1 cellular context compared by ENCODE assay signal in the genomic region with DNA sequence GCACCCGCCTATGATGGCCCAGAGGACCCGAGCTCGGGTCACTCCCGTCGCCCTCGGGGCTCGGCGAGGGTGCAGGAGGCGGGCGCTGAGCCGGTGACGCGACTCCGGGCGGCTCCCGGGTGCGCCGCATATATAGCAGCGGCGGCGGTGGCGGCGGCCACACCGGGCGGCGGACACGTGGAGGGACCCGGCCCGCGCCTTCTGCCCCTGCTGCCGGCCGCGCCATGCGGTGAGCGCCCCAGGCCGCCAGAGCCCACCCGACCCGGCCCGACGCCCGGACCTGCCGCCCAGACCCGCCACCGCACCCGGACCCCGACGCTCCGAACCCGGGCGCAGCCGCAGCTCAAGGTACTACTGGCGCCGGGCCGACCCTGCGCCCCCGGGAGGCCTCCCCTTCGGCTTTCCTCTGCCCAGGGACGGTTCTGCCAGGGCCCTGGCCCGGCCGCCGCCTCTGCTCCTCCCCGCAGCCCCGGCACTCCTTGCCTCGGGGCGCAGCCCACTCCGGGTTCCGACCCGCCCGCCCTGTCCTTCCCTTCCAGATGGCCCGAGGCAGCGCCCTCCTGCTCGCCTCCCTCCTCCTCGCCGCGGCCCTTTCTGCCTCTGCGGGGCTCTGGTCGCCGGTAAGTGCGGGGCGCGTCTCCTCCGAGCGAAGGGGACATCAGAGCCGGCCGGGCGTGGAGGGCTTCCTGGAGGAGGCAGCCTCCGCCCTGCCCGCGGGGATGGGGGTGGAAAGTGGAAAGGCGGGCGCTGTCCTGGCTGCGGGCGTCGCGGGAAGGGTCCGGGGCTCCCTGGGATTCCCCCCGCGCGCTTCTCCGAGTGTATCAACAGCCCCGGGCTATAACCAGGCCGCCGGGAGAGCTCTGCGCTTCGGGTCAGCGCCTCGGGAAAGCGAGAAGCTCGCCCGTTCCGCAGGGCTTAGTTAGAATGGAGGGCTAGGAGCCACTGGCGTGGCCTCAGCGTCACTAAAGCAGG.
TF ChIP-seq lines count a peak whose summit lies in the region.

A gene with protein sequence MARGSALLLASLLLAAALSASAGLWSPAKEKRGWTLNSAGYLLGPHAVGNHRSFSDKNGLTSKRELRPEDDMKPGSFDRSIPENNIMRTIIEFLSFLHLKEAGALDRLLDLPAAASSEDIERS (plus strand): TSS at position 160 of the 972 bp plus-strand sequence. CDS start 380 bp downstream, at position 540.

TF ChIP-seq in K562, 482 proteins besides CTCF, POLR2A, EP300 and RAD21 (continued from another document and continues in another):
- TF ChIP-seq, protein P1, sequence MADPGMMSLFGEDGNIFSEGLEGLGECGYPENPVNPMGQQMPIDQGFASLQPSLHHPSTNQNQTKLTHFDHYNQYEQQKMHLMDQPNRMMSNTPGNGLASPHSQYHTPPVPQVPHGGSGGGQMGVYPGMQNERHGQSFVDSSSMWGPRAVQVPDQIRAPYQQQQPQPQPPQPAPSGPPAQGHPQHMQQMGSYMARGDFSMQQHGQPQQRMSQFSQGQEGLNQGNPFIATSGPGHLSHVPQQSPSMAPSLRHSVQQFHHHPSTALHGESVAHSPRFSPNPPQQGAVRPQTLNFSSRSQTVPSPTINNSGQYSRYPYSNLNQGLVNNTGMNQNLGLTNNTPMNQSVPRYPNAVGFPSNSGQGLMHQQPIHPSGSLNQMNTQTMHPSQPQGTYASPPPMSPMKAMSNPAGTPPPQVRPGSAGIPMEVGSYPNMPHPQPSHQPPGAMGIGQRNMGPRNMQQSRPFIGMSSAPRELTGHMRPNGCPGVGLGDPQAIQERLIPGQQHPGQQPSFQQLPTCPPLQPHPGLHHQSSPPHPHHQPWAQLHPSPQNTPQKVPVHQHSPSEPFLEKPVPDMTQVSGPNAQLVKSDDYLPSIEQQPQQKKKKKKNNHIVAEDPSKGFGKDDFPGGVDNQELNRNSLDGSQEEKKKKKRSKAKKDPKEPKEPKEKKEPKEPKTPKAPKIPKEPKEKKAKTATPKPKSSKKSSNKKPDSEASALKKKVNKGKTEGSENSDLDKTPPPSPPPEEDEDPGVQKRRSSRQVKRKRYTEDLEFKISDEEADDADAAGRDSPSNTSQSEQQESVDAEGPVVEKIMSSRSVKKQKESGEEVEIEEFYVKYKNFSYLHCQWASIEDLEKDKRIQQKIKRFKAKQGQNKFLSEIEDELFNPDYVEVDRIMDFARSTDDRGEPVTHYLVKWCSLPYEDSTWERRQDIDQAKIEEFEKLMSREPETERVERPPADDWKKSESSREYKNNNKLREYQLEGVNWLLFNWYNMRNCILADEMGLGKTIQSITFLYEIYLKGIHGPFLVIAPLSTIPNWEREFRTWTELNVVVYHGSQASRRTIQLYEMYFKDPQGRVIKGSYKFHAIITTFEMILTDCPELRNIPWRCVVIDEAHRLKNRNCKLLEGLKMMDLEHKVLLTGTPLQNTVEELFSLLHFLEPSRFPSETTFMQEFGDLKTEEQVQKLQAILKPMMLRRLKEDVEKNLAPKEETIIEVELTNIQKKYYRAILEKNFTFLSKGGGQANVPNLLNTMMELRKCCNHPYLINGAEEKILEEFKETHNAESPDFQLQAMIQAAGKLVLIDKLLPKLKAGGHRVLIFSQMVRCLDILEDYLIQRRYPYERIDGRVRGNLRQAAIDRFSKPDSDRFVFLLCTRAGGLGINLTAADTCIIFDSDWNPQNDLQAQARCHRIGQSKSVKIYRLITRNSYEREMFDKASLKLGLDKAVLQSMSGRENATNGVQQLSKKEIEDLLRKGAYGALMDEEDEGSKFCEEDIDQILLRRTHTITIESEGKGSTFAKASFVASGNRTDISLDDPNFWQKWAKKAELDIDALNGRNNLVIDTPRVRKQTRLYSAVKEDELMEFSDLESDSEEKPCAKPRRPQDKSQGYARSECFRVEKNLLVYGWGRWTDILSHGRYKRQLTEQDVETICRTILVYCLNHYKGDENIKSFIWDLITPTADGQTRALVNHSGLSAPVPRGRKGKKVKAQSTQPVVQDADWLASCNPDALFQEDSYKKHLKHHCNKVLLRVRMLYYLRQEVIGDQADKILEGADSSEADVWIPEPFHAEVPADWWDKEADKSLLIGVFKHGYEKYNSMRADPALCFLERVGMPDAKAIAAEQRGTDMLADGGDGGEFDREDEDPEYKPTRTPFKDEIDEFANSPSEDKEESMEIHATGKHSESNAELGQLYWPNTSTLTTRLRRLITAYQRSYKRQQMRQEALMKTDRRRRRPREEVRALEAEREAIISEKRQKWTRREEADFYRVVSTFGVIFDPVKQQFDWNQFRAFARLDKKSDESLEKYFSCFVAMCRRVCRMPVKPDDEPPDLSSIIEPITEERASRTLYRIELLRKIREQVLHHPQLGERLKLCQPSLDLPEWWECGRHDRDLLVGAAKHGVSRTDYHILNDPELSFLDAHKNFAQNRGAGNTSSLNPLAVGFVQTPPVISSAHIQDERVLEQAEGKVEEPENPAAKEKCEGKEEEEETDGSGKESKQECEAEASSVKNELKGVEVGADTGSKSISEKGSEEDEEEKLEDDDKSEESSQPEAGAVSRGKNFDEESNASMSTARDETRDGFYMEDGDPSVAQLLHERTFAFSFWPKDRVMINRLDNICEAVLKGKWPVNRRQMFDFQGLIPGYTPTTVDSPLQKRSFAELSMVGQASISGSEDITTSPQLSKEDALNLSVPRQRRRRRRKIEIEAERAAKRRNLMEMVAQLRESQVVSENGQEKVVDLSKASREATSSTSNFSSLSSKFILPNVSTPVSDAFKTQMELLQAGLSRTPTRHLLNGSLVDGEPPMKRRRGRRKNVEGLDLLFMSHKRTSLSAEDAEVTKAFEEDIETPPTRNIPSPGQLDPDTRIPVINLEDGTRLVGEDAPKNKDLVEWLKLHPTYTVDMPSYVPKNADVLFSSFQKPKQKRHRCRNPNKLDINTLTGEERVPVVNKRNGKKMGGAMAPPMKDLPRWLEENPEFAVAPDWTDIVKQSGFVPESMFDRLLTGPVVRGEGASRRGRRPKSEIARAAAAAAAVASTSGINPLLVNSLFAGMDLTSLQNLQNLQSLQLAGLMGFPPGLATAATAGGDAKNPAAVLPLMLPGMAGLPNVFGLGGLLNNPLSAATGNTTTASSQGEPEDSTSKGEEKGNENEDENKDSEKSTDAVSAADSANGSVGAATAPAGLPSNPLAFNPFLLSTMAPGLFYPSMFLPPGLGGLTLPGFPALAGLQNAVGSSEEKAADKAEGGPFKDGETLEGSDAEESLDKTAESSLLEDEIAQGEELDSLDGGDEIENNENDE (IDR thresholded peaks at IDR 0.05; ENCODE audit: low read depth, low read length) = no peak
- TF ChIP-seq MCM7 (IDR thresholded peaks at IDR 0.05) (no peak), SMARCE1 (IDR thresholded peaks at IDR 0.05) (no peak; the same call in 1 of the 2 replicates), ZNF263 (CRISPR knock-in tag; IDR thresholded peaks at IDR 0.05; ENCODE audit: borderline replicate concordance) (no peak), ZNF551 (CRISPR knock-in tag; IDR thresholded peaks at IDR 0.05) (no peak), NCOR1 (IDR thresholded peaks at IDR 0.05) (no peak), ZNF311 (CRISPR knock-in tag; IDR thresholded peaks at IDR 0.05) (no peak), PCBP1 (IDR thresholded peaks at IDR 0.05; ENCODE audit: low read depth, low read length, poor library complexity, severe bottlenecking) (peak; percentile 94), SMAD1 (IDR thresholded peaks at IDR 0.05; ENCODE audit: low read depth, low read length, partially characterized antibody) (no peak), BRD4 (IDR thresholded peaks at IDR 0.05) (no peak), ZNF644 (tag; IDR thresholded peaks at IDR 0.05; ENCODE audit: low read depth) (no peak), HNRNPK (IDR thresholded peaks at IDR 0.05; ENCODE audit: low read depth, low read length, poor library complexity, severe bottlenecking) (no peak), FOS (IDR thresholded peaks at IDR 0.05; ENCODE audit: extremely low read depth, insufficient read length) (no peak), POLR2B (IDR thresholded peaks at IDR 0.05; ENCODE audit: low read depth, partially characterized antibody) (no peak), RUNX1 (IDR thresholded peaks at IDR 0.05; ENCODE audit: low read depth) (no peak), LEF1 (IDR thresholded peaks at IDR 0.05) (no peak), HNRNPL (IDR thresholded peaks at IDR 0.05; ENCODE audit: low read depth, low read length) (no peak; the same call in 1 of the 2 replicates), ZNF584 (CRISPR knock-in tag; IDR thresholded peaks at IDR 0.05; ENCODE audit: low read depth) (no peak), RBM14 (IDR thresholded peaks at IDR 0.05; ENCODE audit: borderline replicate concordance, insufficient read depth, low read depth, low read length) (0 out of 2 replicates have a peak, but pooled peaks have one; percentile 50), FOXK1 (CRISPR knock-in tag; IDR thresholded peaks at IDR 0.05; ENCODE audit: borderline replicate concordance) (no peak)
- TF ChIP-seq, protein P2, sequence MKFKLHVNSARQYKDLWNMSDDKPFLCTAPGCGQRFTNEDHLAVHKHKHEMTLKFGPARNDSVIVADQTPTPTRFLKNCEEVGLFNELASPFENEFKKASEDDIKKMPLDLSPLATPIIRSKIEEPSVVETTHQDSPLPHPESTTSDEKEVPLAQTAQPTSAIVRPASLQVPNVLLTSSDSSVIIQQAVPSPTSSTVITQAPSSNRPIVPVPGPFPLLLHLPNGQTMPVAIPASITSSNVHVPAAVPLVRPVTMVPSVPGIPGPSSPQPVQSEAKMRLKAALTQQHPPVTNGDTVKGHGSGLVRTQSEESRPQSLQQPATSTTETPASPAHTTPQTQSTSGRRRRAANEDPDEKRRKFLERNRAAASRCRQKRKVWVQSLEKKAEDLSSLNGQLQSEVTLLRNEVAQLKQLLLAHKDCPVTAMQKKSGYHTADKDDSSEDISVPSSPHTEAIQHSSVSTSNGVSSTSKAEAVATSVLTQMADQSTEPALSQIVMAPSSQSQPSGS (CRISPR knock-in tag; IDR thresholded peaks at IDR 0.05) = 0 out of 2 replicates have a peak, but pooled peaks have one; percentile 14
- TF ChIP-seq, protein P3, sequence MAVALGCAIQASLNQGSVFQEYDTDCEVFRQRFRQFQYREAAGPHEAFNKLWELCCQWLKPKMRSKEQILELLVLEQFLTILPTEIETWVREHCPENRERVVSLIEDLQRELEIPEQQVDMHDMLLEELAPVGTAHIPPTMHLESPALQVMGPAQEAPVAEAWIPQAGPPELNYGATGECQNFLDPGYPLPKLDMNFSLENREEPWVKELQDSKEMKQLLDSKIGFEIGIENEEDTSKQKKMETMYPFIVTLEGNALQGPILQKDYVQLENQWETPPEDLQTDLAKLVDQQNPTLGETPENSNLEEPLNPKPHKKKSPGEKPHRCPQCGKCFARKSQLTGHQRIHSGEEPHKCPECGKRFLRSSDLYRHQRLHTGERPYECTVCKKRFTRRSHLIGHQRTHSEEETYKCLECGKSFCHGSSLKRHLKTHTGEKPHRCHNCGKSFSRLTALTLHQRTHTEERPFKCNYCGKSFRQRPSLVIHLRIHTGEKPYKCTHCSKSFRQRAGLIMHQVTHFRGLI (CRISPR knock-in tag; IDR thresholded peaks at IDR 0.05) = no peak
- TF ChIP-seq, protein P4, sequence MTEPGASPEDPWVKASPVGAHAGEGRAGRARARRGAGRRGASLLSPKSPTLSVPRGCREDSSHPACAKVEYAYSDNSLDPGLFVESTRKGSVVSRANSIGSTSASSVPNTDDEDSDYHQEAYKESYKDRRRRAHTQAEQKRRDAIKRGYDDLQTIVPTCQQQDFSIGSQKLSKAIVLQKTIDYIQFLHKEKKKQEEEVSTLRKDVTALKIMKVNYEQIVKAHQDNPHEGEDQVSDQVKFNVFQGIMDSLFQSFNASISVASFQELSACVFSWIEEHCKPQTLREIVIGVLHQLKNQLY (CRISPR knock-in tag; conservative IDR thresholded peaks at IDR 0.05) = no peak
- TF ChIP-seq, protein P5, sequence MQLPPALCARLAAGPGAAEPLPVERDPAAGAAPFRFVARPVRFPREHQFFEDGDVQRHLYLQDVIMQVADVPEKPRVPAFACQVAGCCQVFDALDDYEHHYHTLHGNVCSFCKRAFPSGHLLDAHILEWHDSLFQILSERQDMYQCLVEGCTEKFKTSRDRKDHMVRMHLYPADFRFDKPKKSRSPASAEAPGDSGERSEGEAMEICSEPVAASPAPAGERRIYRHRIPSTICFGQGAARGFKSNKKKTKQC (CRISPR knock-in tag; IDR thresholded peaks at IDR 0.05) = no peak
- TF ChIP-seq, protein P6, sequence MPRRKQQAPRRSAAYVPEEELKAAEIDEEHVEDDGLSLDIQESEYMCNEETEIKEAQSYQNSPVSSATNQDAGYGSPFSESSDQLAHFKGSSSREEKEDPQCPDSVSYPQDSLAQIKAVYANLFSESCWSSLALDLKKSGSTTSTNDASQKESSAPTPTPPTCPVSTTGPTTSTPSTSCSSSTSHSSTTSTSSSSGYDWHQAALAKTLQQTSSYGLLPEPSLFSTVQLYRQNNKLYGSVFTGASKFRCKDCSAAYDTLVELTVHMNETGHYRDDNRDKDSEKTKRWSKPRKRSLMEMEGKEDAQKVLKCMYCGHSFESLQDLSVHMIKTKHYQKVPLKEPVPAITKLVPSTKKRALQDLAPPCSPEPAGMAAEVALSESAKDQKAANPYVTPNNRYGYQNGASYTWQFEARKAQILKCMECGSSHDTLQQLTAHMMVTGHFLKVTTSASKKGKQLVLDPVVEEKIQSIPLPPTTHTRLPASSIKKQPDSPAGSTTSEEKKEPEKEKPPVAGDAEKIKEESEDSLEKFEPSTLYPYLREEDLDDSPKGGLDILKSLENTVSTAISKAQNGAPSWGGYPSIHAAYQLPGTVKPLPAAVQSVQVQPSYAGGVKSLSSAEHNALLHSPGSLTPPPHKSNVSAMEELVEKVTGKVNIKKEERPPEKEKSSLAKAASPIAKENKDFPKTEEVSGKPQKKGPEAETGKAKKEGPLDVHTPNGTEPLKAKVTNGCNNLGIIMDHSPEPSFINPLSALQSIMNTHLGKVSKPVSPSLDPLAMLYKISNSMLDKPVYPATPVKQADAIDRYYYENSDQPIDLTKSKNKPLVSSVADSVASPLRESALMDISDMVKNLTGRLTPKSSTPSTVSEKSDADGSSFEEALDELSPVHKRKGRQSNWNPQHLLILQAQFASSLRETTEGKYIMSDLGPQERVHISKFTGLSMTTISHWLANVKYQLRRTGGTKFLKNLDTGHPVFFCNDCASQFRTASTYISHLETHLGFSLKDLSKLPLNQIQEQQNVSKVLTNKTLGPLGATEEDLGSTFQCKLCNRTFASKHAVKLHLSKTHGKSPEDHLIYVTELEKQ (CRISPR knock-in tag; IDR thresholded peaks at IDR 0.05) = no peak
- TF ChIP-seq, protein P7, sequence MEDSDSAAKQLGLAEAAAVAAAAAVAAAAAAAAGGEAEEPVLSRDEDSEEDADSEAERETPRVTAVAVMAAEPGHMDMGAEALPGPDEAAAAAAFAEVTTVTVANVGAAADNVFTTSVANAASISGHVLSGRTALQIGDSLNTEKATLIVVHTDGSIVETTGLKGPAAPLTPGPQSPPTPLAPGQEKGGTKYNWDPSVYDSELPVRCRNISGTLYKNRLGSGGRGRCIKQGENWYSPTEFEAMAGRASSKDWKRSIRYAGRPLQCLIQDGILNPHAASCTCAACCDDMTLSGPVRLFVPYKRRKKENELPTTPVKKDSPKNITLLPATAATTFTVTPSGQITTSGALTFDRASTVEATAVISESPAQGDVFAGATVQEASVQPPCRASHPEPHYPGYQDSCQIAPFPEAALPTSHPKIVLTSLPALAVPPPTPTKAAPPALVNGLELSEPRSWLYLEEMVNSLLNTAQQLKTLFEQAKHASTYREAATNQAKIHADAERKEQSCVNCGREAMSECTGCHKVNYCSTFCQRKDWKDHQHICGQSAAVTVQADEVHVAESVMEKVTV (CRISPR knock-in tag; IDR thresholded peaks at IDR 0.05) = no peak
- TF ChIP-seq, protein P8, sequence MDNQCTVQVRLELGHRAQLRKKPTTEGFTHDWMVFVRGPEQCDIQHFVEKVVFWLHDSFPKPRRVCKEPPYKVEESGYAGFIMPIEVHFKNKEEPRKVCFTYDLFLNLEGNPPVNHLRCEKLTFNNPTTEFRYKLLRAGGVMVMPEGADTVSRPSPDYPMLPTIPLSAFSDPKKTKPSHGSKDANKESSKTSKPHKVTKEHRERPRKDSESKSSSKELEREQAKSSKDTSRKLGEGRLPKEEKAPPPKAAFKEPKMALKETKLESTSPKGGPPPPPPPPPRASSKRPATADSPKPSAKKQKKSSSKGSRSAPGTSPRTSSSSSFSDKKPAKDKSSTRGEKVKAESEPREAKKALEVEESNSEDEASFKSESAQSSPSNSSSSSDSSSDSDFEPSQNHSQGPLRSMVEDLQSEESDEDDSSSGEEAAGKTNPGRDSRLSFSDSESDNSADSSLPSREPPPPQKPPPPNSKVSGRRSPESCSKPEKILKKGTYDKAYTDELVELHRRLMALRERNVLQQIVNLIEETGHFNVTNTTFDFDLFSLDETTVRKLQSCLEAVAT (IDR thresholded peaks at IDR 0.05) = no peak
